8 cellular contexts compared by ENCODE assay signal in genomic region chr1:15152318-15153183, GRCh38. TPM values are rescaled to one million over a fixed set of nuclear protein-coding genes. Genes with fewer than 3 reads are reported as not detected.
DNase-seq lines count a peak whose midpoint lies in the region; ATAC-seq and TF ChIP-seq lines count a peak whose summit lies in the region.

No MANE protein-coding gene starts in this region.

- peak overlapping the region; percentile 75 for H3K4me3 Mint-ChIP-seq in activated naive CD8-positive, alpha-beta T cell
- peak overlapping the region; percentile 47 for H3K4me3 Mint-ChIP-seq in natural killer cell treated with Interleukin-12 subunit alpha and Interleukin-12 subunit beta and Interleukin-15 and Interleukin-18, amount 100 ng/mL, for 72 hours

- H3K27ac ChIP-seq in ACC112 (ENCODE audit: low read depth, low read length) = no peak overlapping the region; the same call in 1 of the 2 replicates

- H3K36me3 Mint-ChIP-seq in activated naive CD8-positive, alpha-beta T cell = peaks cover 2% of the 10 kb centered on the region
- no peaks in the 10 kb centered on the region for H3K36me3 Mint-ChIP-seq in natural killer cell treated with Interleukin-12 subunit alpha and Interleukin-12 subunit beta and Interleukin-15 and Interleukin-18, amount 100 ng/mL, for 72 hours

- no peaks in the 10 kb centered on the region for H3K36me3 ChIP-seq in ACC112 (ENCODE audit: insufficient read depth, low read length)

- H2AFZ ChIP-seq in ACC112 (ENCODE audit: low read length, unreplicated experiment) = peak overlapping the region; percentile 58

- peak overlapping the region; percentile 81 for H3K4me3 ChIP-seq in ACC112 (ENCODE audit: low read depth, low read length)
- peak overlapping the region; percentile 17 for H3K4me3 ChIP-seq in GM12865 (ENCODE audit: low read depth, low read length)

- no peak overlapping the region for H3K27ac Mint-ChIP-seq in activated naive CD8-positive, alpha-beta T cell
- no peak overlapping the region for H3K27ac Mint-ChIP-seq in natural killer cell treated with Interleukin-12 subunit alpha and Interleukin-12 subunit beta and Interleukin-15 and Interleukin-18, amount 100 ng/mL, for 72 hours

- peaks cover 24% of the 10 kb centered on the region for H3K79me2 ChIP-seq in ACC112 (ENCODE audit: control insufficient read depth, insufficient read depth, low read length, unreplicated experiment)

- peaks cover 31% of the 10 kb centered on the region for H3K27me3 ChIP-seq in ACC112 (ENCODE audit: insufficient read depth, low read length)

- ATAC-seq in natural killer cell treated with Interleukin-12 subunit alpha and Interleukin-12 subunit beta and Interleukin-15 and Interleukin-18, amount 100 ng/mL, for 72 hours = no peak
- ATAC-seq in GM21528 (IDR thresholded peaks at IDR 0.05; ENCODE audit: low FRiP score, unreplicated experiment) (no peak), GM18861 (IDR thresholded peaks at IDR 0.05; ENCODE audit: unreplicated experiment) (no peak)

- H3K27me3 Mint-ChIP-seq in activated naive CD8-positive, alpha-beta T cell = peaks cover 34% of the 10 kb centered on the region
- H3K27me3 Mint-ChIP-seq in natural killer cell treated with Interleukin-12 subunit alpha and Interleukin-12 subunit beta and Interleukin-15 and Interleukin-18, amount 100 ng/mL, for 72 hours = peaks cover 26 to 57% of the 10 kb centered on the region in 2 donors

- no peaks in the 10 kb centered on the region for H3K9me3 Mint-ChIP-seq in activated naive CD8-positive, alpha-beta T cell (ENCODE audit: low read depth)
- no peaks in the 10 kb centered on the region for H3K9me3 Mint-ChIP-seq in natural killer cell treated with Interleukin-12 subunit alpha and Interleukin-12 subunit beta and Interleukin-15 and Interleukin-18, amount 100 ng/mL, for 72 hours

- peaks cover 26% of the 10 kb centered on the region for H3K4me1 Mint-ChIP-seq in activated naive CD8-positive, alpha-beta T cell (ENCODE audit: low read depth)
- peaks cover 18 to 24% of the 10 kb centered on the region in 2 donors for H3K4me1 Mint-ChIP-seq in natural killer cell treated with Interleukin-12 subunit alpha and Interleukin-12 subunit beta and Interleukin-15 and Interleukin-18, amount 100 ng/mL, for 72 hours (ENCODE audit: low read depth in 2 of 2)

- DNase-seq in GM12865 (ENCODE audit: low read depth) (peak; percentile 48), NCI-H226 (peak; percentile 84), globus pallidus (ENCODE audit: low spot score) (peak; percentile 67)
- DNase-seq in natural killer cell treated with Interleukin-12 subunit alpha and Interleukin-12 subunit beta and Interleukin-15 and Interleukin-18, amount 100 ng/mL, for 72 hours (ENCODE audit: low spot score) = peak; percentile 58

- peak; percentile 22 for TF ChIP-seq CTCF in GM12865 (IDR thresholded peaks at IDR 0.05; ENCODE audit: insufficient read depth, low read depth, low read length, missing control alignments)

- H3K4me1 ChIP-seq in ACC112 (ENCODE audit: control insufficient read depth, insufficient read depth, low read length, unreplicated experiment) = peaks cover 8% of the 10 kb centered on the region

RNA-seq across cellular contexts. Expression of gene TMEM51, which starts 1.0 kb away (rescaled TPM):
- total RNA-seq in natural killer cell treated with Interleukin-12 subunit alpha and Interleukin-12 subunit beta and Interleukin-15 and Interleukin-18, amount 100 ng/mL, for 72 hours = not detected
